In genomic region chr10:44382131-44382858, GRCh38 we compare ENCODE assay signal across 11 cellular contexts. TPM values are rescaled to one million over a fixed set of nuclear protein-coding genes. Genes with fewer than 3 reads are reported as not detected.
DNase-seq lines count a peak whose midpoint lies in the region; ATAC-seq and TF ChIP-seq lines count a peak whose summit lies in the region.
"Had no signal": no experiment of that assay in that cellular context is flagged by ENCODE, and none has a peak within 500 bp of the region (broad histone marks: within the 10 kb centered on the region; RNA-seq: fewer than 3 reads in every experiment).

No MANE protein-coding gene starts in this region.

- H3K4me1 Mint-ChIP-seq in natural killer cell treated with Interleukin-12 subunit alpha and Interleukin-12 subunit beta and Interleukin-15 and Interleukin-18, amount 100 ng/mL, for 72 hours (ENCODE audit: low read depth in 2 of 2), result no peaks in the 10 kb centered on the region

- POLR2A ChIA-PET in HEK293 (lab: Yijun Ruan, JAX), result no interaction called here

- TF ChIP-seq CTCF in HEK293 (tag by site-specific recombination; IDR thresholded peaks at IDR 0.05) (no peak), colonic mucosa (IDR thresholded peaks at IDR 0.05) (no peak), spleen (IDR thresholded peaks at IDR 0.05 in 8 of 11, conservative IDR thresholded peaks at IDR 0.05 in 3 of 11) (no peak)

- peaks cover 4% of the 10 kb centered on the region; the same call in 1 of the 2 replicates for H3K4me1 ChIP-seq in HEK293 (ENCODE audit: control insufficient read depth, insufficient read depth, low read length)
- H3K4me1 ChIP-seq in colonic mucosa, result no peaks in the 10 kb centered on the region
- H3K4me1 ChIP-seq in spleen, result peaks cover 0 to 46% (median 26%) of the 10 kb centered on the region in 6 donors

- no peak for TF ChIP-seq POLR2A in spleen (IDR thresholded peaks at IDR 0.05)

- H3K9me3 Mint-ChIP-seq in natural killer cell treated with Interleukin-12 subunit alpha and Interleukin-12 subunit beta and Interleukin-15 and Interleukin-18, amount 100 ng/mL, for 72 hours, result no peaks in the 10 kb centered on the region

- intact Hi-C loops in colonic mucosa (cut with DNase I), result loop anchor here (10.0 kb wide), 1 partner anchor 457 kb away; no protein-coding TSS in a partner anchor
- intact Hi-C loops in spleen (cut with DNase I; ENCODE audit: low total_unique reads), result no loop called here

- H3K4me3 ChIP-seq in HEK293 (ENCODE audit: low read depth, low read length) (no peak overlapping the region), colonic mucosa (peak overlapping the region; percentile 44), spleen (peak overlapping the region; percentile 13 to 70 (median 50))

- no peak for DNase-seq in colonic mucosa
- DNase-seq in left lobe of liver (ENCODE audit: low spot score), result peak; percentile 29
- peak; percentile 70 for DNase-seq in spleen
- no peak for DNase-seq in activated CD4-positive, alpha-beta T cell treated with anti-CD3 and anti-CD28 coated beads for 1 hour
- no peak for DNase-seq in Ammon's horn (ENCODE audit: low spot score)
- DNase-seq in DMS 273 treated with DMSO at 0.1 percent for 48 hours (lab: John Stamatoyannopoulos, UW), result no peak
- no peak for DNase-seq in natural killer cell treated with Interleukin-12 subunit alpha and Interleukin-12 subunit beta and Interleukin-15 and Interleukin-18, amount 100 ng/mL, for 72 hours (ENCODE audit: low spot score)
- DNase-seq: activated gamma-delta T cell treated with Interleukin-2 at 50 U/mL for 16 hours had no signal

- H3K27ac ChIP-seq in HEK293 (ENCODE audit: extremely low read depth, low read depth, low read length) (no peak overlapping the region), colonic mucosa (no peak overlapping the region), spleen (peak overlapping the region in 5 of 8 donors; percentile 73 to 81 (median 76))
- H3K27ac ChIP-seq: RWPE1 had no signal

- H3K36me3 ChIP-seq in HEK293 (ENCODE audit: control insufficient read depth in 2 of 2, insufficient read depth in 1 of 2, low read length in 2 of 2) (no peaks in the 10 kb centered on the region), colonic mucosa (no peaks in the 10 kb centered on the region), spleen (peaks cover 0 to 22% (median 0%) of the 10 kb centered on the region in 6 donors)

- H3K27ac Mint-ChIP-seq in natural killer cell treated with Interleukin-12 subunit alpha and Interleukin-12 subunit beta and Interleukin-15 and Interleukin-18, amount 100 ng/mL, for 72 hours, result no peak overlapping the region

- peak overlapping the region; percentile 50 to 58 for H3K9ac ChIP-seq in colonic mucosa (ENCODE audit: low read depth in 2 of 2, low read length in 2 of 2)

- H3K27me3 Mint-ChIP-seq in natural killer cell treated with Interleukin-12 subunit alpha and Interleukin-12 subunit beta and Interleukin-15 and Interleukin-18, amount 100 ng/mL, for 72 hours, result peaks cover 12 to 14% of the 10 kb centered on the region in 2 donors

- WGBS in spleen, 5 donors, result 57 to 79% (median 70%) methylated on average over 10 of the region's 10 CpGs

- no peaks in the 10 kb centered on the region for H3K36me3 Mint-ChIP-seq in natural killer cell treated with Interleukin-12 subunit alpha and Interleukin-12 subunit beta and Interleukin-15 and Interleukin-18, amount 100 ng/mL, for 72 hours

- H3K9me3 ChIP-seq in HEK293 (ENCODE audit: control insufficient read depth, insufficient read depth, low read depth, low read length), result no peaks in the 10 kb centered on the region
- H3K9me3 ChIP-seq in colonic mucosa, result no peaks in the 10 kb centered on the region
- H3K9me3 ChIP-seq in spleen, result no peaks in the 10 kb centered on the region
- H3K9me3 ChIP-seq: Caco-2 had no signal

- no peak for ATAC-seq in left lobe of liver
- ATAC-seq in natural killer cell treated with Interleukin-12 subunit alpha and Interleukin-12 subunit beta and Interleukin-15 and Interleukin-18, amount 100 ng/mL, for 72 hours, result no peak

- CTCF ChIA-PET in HEK293 (lab: Yijun Ruan, JAX), result interaction anchor here (0.9 kb wide), 1 partner anchor 75 kb away, joined by 3 read pairs; no protein-coding TSS in a partner anchor

- H3K4me3 Mint-ChIP-seq in natural killer cell treated with Interleukin-12 subunit alpha and Interleukin-12 subunit beta and Interleukin-15 and Interleukin-18, amount 100 ng/mL, for 72 hours, result no peak overlapping the region

- peaks cover 21% of the 10 kb centered on the region for H3K27me3 ChIP-seq in colonic mucosa
- H3K27me3 ChIP-seq in spleen (replicated peaks in 1 of 7), result peaks cover 0 to 61% (median 36%) of the 10 kb centered on the region in 7 donors

TF ChIP-seq in HEK293, 187 proteins besides CTCF, POLR2A, EP300 and RAD21 (continues in another document):
- TF ChIP-seq ZBTB7A (tag by site-specific recombination; IDR thresholded peaks at IDR 0.05; ENCODE audit: low read depth) (no peak), ZSCAN4 (tag by site-specific recombination; IDR thresholded peaks at IDR 0.05) (no peak), ZNF335 (tag by site-specific recombination; conservative IDR thresholded peaks at IDR 0.05) (peak; percentile 63), ZNF18 (tag by site-specific recombination; IDR thresholded peaks at IDR 0.05) (no peak), ZNF558 (tag by site-specific recombination; IDR thresholded peaks at IDR 0.05) (no peak), ZNF639 (tag by site-specific recombination; IDR thresholded peaks at IDR 0.05) (no peak), WT1 (tag by site-specific recombination; IDR thresholded peaks at IDR 0.05) (no peak), GLIS2 (tag by site-specific recombination; IDR thresholded peaks at IDR 0.05) (peak; percentile 43; the same call in 1 of the 2 replicates), ZBTB8A (tag by site-specific recombination; IDR thresholded peaks at IDR 0.05) (no peak), ZNF416 (tag by site-specific recombination; IDR thresholded peaks at IDR 0.05) (no peak), OVOL3 (tag by site-specific recombination; IDR thresholded peaks at IDR 0.05) (no peak), ZNF548 (tag by site-specific recombination; IDR thresholded peaks at IDR 0.05) (no peak), ZNF423 (tag by site-specific recombination; IDR thresholded peaks at IDR 0.05) (0 out of 2 replicates have a peak, but pooled peaks have one; percentile 24), SP3 (tag by site-specific recombination; IDR thresholded peaks at IDR 0.05) (no peak), ZNF585B (tag by site-specific recombination; IDR thresholded peaks at IDR 0.05) (no peak), ZNF138 (tag by site-specific recombination; IDR thresholded peaks at IDR 0.05; ENCODE audit: borderline replicate concordance) (no peak), ZFP41 (tag by site-specific recombination; IDR thresholded peaks at IDR 0.05; ENCODE audit: borderline replicate concordance) (no peak), ZIC2 (tag by site-specific recombination; IDR thresholded peaks at IDR 0.05) (peak; percentile 68), AEBP2 (tag by site-specific recombination; IDR thresholded peaks at IDR 0.05; ENCODE audit: borderline replicate concordance) (no peak)

RNA-seq across cellular contexts. Expression of gene CXCL12, which starts 2.6 kb away (rescaled TPM):
- total RNA-seq in colonic mucosa (10 to 100 TPM; 17.5 to 56.2 TPM), left lobe of liver (50.3 TPM), spleen (100 to 1,000 TPM; 262 to 549 (median 387) TPM)
- polyA plus RNA-seq in spleen, result 10 to 100 TPM; 22.7 to 64.5 (median 44.7) TPM
- total RNA-seq in natural killer cell treated with Interleukin-12 subunit alpha and Interleukin-12 subunit beta and Interleukin-15 and Interleukin-18, amount 100 ng/mL, for 72 hours, result 1 to 10 TPM in 1 of 2 donors, not detected in 1; 2.0 TPM

Comparison
In these comparisons a context has a peak if more than half of its experiments do, and no peak if none do; other contexts are left out.
1. H3K27ac ChIP-seq: peak in spleen (5 of 8); none in HEK293 (single experiment) and colonic mucosa (single experiment).
2. DNase-seq: peak in left lobe of liver (single experiment) and spleen (single experiment); none in colonic mucosa (single experiment), activated CD4-positive, alpha-beta T cell treated with anti-CD3 and anti-CD28 coated beads for 1 hour (single experiment), Ammon's horn (single experiment), DMS 273 treated with DMSO at 0.1 percent for 48 hours (single experiment) and natural killer cell treated with Interleukin-12 subunit alpha and Interleukin-12 subunit beta and Interleukin-15 and Interleukin-18, amount 100 ng/mL, for 72 hours (single experiment).
3. RNA of gene CXCL12, which starts 2.6 kb away (total RNA-seq): 262 to 549 TPM in spleen, 17.5 to 56.2 TPM in colonic mucosa and 50.3 TPM in left lobe of liver (single experiment); 2.0 TPM in natural killer cell treated with Interleukin-12 subunit alpha and Interleukin-12 subunit beta and Interleukin-15 and Interleukin-18, amount 100 ng/mL, for 72 hours; every median in the first group is over 4 times any median in the second.